ENCODE assay signal across 8 cellular contexts in genomic region chr19:13906525-13906904, GRCh38. TPM values are rescaled to one million over a fixed set of nuclear protein-coding genes. Genes with fewer than 3 reads are reported as not detected.
DNase-seq lines count a peak whose midpoint lies in the region; ATAC-seq and TF ChIP-seq lines count a peak whose summit lies in the region.

No MANE protein-coding gene starts in this region.

- no peak overlapping the region for H3K27ac ChIP-seq in endodermal cell (ENCODE audit: low read depth, low read length)

- no peak for DNase-seq in GM12864 (ENCODE audit: low read depth)
- DNase-seq in T-helper 17 cell, result peak; percentile 14 to 36 (median 21)
- DNase-seq in endodermal cell, result peak; percentile 61
- peak in 2 of 10 donors; percentile 31 to 69 for DNase-seq in naive thymus-derived CD8-positive, alpha-beta T cell
- no peak for DNase-seq in NCI-H526 (lab: John Stamatoyannopoulos, UW)
- no peak for DNase-seq in KG1 (lab: John Stamatoyannopoulos, UW)
- DNase-seq in NCI-H1694 (lab: John Stamatoyannopoulos, UW), result no peak

- H3K27ac Mint-ChIP-seq in T-helper 17 cell, result no peak overlapping the region
- H3K27ac Mint-ChIP-seq in endodermal cell, result peak overlapping the region; percentile 66
- peak overlapping the region in 9 of 10 donors; percentile 36 to 86 (median 74) for H3K27ac Mint-ChIP-seq in naive thymus-derived CD8-positive, alpha-beta T cell

- ATAC-seq in HG03025 (IDR thresholded peaks at IDR 0.05; ENCODE audit: low FRiP score, unreplicated experiment) (peak; percentile 10), T-helper 17 cell (peak; percentile 49)
- ATAC-seq in naive thymus-derived CD8-positive, alpha-beta T cell, result peak; percentile 43 to 49

- peaks cover 16% of the 10 kb centered on the region for H3K36me3 ChIP-seq in endodermal cell (ENCODE audit: control insufficient read depth, insufficient read depth, low read length)

- no peaks in the 10 kb centered on the region for H3K27me3 Mint-ChIP-seq in T-helper 17 cell
- peaks cover 17% of the 10 kb centered on the region for H3K27me3 Mint-ChIP-seq in endodermal cell (ENCODE audit: insufficient read depth)
- H3K27me3 Mint-ChIP-seq in naive thymus-derived CD8-positive, alpha-beta T cell, result no peaks in the 10 kb centered on the region

- H3K4me1 Mint-ChIP-seq in T-helper 17 cell, result peaks cover 10% of the 10 kb centered on the region
- peaks cover 8% of the 10 kb centered on the region for H3K4me1 Mint-ChIP-seq in endodermal cell
- peaks cover 8 to 26% (median 20%) of the 10 kb centered on the region in 4 donors for H3K4me1 Mint-ChIP-seq in naive thymus-derived CD8-positive, alpha-beta T cell

- H3K4me1 ChIP-seq in endodermal cell (ENCODE audit: control insufficient read depth, insufficient read depth, low read length), result no peaks in the 10 kb centered on the region

- peak overlapping the region; percentile 77 for H3K4me3 ChIP-seq in GM12864 (ENCODE audit: low read depth, low read length)
- peak overlapping the region; percentile 87 for H3K4me3 ChIP-seq in endodermal cell (ENCODE audit: low read length)

- peak overlapping the region; percentile 88 for H3K4me3 Mint-ChIP-seq in T-helper 17 cell
- peak overlapping the region; percentile 74 for H3K4me3 Mint-ChIP-seq in endodermal cell
- H3K4me3 Mint-ChIP-seq in naive thymus-derived CD8-positive, alpha-beta T cell, result peak overlapping the region; percentile 75 to 89 (median 82)

- WGBS in endodermal cell (ENCODE audit: insufficient coverage in 1 of 2, insufficient read length in 1 of 2), 2 experiments, result 26 to 39% methylated on average over 5 to 12 of the region's 12 CpGs

- POLR2A ChIA-PET in naive thymus-derived CD8-positive, alpha-beta T cell (lab: Charles Lee), result interaction anchor here (0.6 to 1.8 kb wide), 5 partner anchors 13 to 125 kb away, joined by 3 to 7 read pairs (median 4); partner anchors contain the start of genes IL27RA and RFX1

- H3K9ac ChIP-seq in endodermal cell (ENCODE audit: extremely low read depth, low read length, poor library complexity, severe bottlenecking), result peak overlapping the region; percentile 53

- no peaks in the 10 kb centered on the region for H3K27me3 ChIP-seq in endodermal cell (ENCODE audit: control insufficient read depth, insufficient read depth, low read length, poor library complexity, severe bottlenecking)

- H3K9me3 ChIP-seq in T-helper 17 cell (ENCODE audit: control insufficient read depth, low read length, poor library complexity, severe bottlenecking) (no peaks in the 10 kb centered on the region), endodermal cell (ENCODE audit: control insufficient read depth, low read length) (no peaks in the 10 kb centered on the region)

- TF ChIP-seq CTCF in GM12864 (IDR thresholded peaks at IDR 0.05; ENCODE audit: low read depth, low read length, missing control alignments), result no peak
- no peak for TF ChIP-seq CTCF in endodermal cell (conservative IDR thresholded peaks at IDR 0.05)

- H3K9me3 Mint-ChIP-seq in endodermal cell, result no peaks in the 10 kb centered on the region
- H3K9me3 Mint-ChIP-seq in naive thymus-derived CD8-positive, alpha-beta T cell, result no peaks in the 10 kb centered on the region

- no peaks in the 10 kb centered on the region for H3K36me3 Mint-ChIP-seq in T-helper 17 cell (ENCODE audit: low read depth)
- H3K36me3 Mint-ChIP-seq in endodermal cell (ENCODE audit: low read depth), result peaks cover 19% of the 10 kb centered on the region
- peaks cover 0 to 19% (median 3%) of the 10 kb centered on the region in 3 donors for H3K36me3 Mint-ChIP-seq in naive thymus-derived CD8-positive, alpha-beta T cell

RNA-seq across cellular contexts. Expression of gene CC2D1A, which starts 0.5 kb away (rescaled TPM):
- total RNA-seq in T-helper 17 cell, result 10 to 100 TPM; 22.5 to 24.4 TPM
- 10 to 100 TPM; 45.1 to 55.9 TPM for total RNA-seq in endodermal cell
- polyA plus RNA-seq in endodermal cell (2013, experiment 1 of 2), result 24.2 TPM
- polyA plus RNA-seq in endodermal cell (2013, experiment 2 of 2), result 21.9 TPM
- 10 to 100 TPM; 29.7 to 30.7 TPM for total RNA-seq in naive thymus-derived CD8-positive, alpha-beta T cell
- 10 to 100 TPM in 1 of 3 donors, 1 to 10 TPM in 2; 4.3 to 10.5 (median 5.5) TPM for polyA plus RNA-seq in naive thymus-derived CD8-positive, alpha-beta T cell

RNA-seq across cellular contexts. Expression of gene BRME1, which starts 0.6 kb away (rescaled TPM):
- total RNA-seq in T-helper 17 cell (1 to 10 TPM in 1 of 2 donors, under 1 TPM in 1; 0.82 to 1.7 TPM), endodermal cell (1 to 10 TPM; 4.4 to 7.4 TPM)
- polyA plus RNA-seq in endodermal cell (2013, experiment 1 of 2), result 4.4 TPM
- polyA plus RNA-seq in endodermal cell (2013, experiment 2 of 2), result 2.5 TPM
- total RNA-seq in naive thymus-derived CD8-positive, alpha-beta T cell, result 1 to 10 TPM; 3.0 to 3.7 TPM
- polyA plus RNA-seq in naive thymus-derived CD8-positive, alpha-beta T cell, result under 1 TPM; 0.49 to 0.94 (median 0.76) TPM

RNA-seq across cellular contexts. Expression of gene NANOS3, which starts 29.6 kb away (rescaled TPM):
- total RNA-seq in T-helper 17 cell, result 1 to 10 TPM in 1 of 2 donors, under 1 TPM in 1; 0.60 to 2.6 TPM
- under 1 TPM in 1 of 2 donors, not detected in 1; 0.64 TPM for total RNA-seq in endodermal cell
- 2.6 TPM for polyA plus RNA-seq in endodermal cell (2013, experiment 1 of 2)
- 2.0 TPM for polyA plus RNA-seq in endodermal cell (2013, experiment 2 of 2)
- total RNA-seq in naive thymus-derived CD8-positive, alpha-beta T cell, result not detected
- polyA plus RNA-seq in naive thymus-derived CD8-positive, alpha-beta T cell, result not detected

RNA-seq across cellular contexts. Expression of gene PODNL1, which starts 31.7 kb away (rescaled TPM):
- total RNA-seq in T-helper 17 cell (under 1 TPM in 1 of 2 donors, not detected in 1; 0.31 TPM), endodermal cell (under 1 TPM in 1 of 2 donors, not detected in 1; 0.29 TPM)
- polyA plus RNA-seq in endodermal cell (2013, experiment 1 of 2), result 1.3 TPM
- 3.0 TPM for polyA plus RNA-seq in endodermal cell (2013, experiment 2 of 2)
- not detected for total RNA-seq in naive thymus-derived CD8-positive, alpha-beta T cell
- not detected for polyA plus RNA-seq in naive thymus-derived CD8-positive, alpha-beta T cell

RNA-seq across cellular contexts. Expression of gene DCAF15, which starts 45.8 kb away (rescaled TPM):
- 10 to 100 TPM; 88.2 to 95.8 TPM for total RNA-seq in T-helper 17 cell
- 10 to 100 TPM; 62.4 to 72.9 TPM for total RNA-seq in endodermal cell
- 55.3 TPM for polyA plus RNA-seq in endodermal cell (2013, experiment 1 of 2)
- 50.7 TPM for polyA plus RNA-seq in endodermal cell (2013, experiment 2 of 2)
- 10 to 100 TPM; 93.5 to 93.6 TPM for total RNA-seq in naive thymus-derived CD8-positive, alpha-beta T cell
- 1 to 10 TPM; 2.9 to 6.0 (median 3.4) TPM for polyA plus RNA-seq in naive thymus-derived CD8-positive, alpha-beta T cell

Comparison
In these comparisons a context has a peak if more than half of its experiments do, and no peak if none do; other contexts are left out.
1. DNase-seq: peak in T-helper 17 cell (3 of 3) and endodermal cell (single experiment); none in GM12864 (single experiment), NCI-H526 (0 of 2), KG1 (single experiment) and NCI-H1694 (single experiment).
2. Peak in every context shown above with its lines, with median percentiles within 50 percentile points of each other: ATAC-seq and H3K4me3 Mint-ChIP-seq.